ENCODE assay signal across 23 cellular contexts in the genomic region with DNA sequence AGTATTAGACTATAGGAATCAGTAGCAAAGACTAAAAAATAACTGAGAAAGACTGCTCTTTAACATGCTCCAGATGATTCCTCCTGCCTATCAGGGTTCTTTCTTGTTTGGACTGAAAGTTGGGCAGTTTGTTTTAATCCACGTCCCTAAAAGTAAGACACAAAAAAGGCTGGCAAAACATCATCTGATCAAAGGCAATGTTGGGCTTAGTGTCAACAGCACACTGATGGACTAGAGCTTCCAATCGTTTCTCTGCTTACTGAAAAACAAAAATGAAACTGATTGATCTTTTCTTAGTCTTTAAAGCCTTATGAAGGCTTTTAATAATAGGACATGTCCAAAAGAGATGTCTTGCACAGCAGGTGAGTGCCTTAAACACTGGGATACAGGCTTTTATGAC.
"Had no signal": no experiment of that assay in that cellular context is flagged by ENCODE, and none has a peak within 500 bp of the region (broad histone marks: within the 10 kb centered on the region; RNA-seq: fewer than 3 reads in every experiment).

No MANE protein-coding gene starts in this region.

- H3K4me2 ChIP-seq: SK-N-SH had no signal

- H3K4me3 ChIP-seq: MG63 had no signal

- H3K9me3 ChIP-seq: MG63, SK-N-SH had no signal

- ATAC-seq: HepG2, Panc1, PC-3 had no signal

- H3K9ac ChIP-seq: SK-N-SH had no signal

- DNase-seq: IMR-90, Karpas-422, KG1, MG63, NCI-H1092 treated with DMSO at 0.1 percent for 48 hours, NCI-H1436, NCI-H187, NCI-H2029, NCI-H2081 treated with DMSO at 0.1 percent for 48 hours, NCI-H2171, NCI-H226, NCI-H446, NCI-H510A, NCI-H524 treated with DMSO at 0.1 percent for 48 hours, NCI-H69, NCI-H774, PC-3, SHP77, SK-N-SH had no signal

- H3K36me3 ChIP-seq: MG63 had no signal

- H3K27ac ChIP-seq: HL-60, RWPE1 had no signal
